In genomic region chr1:204146965-204147364, GRCh38 we compare ENCODE assay signal across 18 cellular contexts. TPM values are rescaled to one million over a fixed set of nuclear protein-coding genes. Genes with fewer than 3 reads are reported as not detected.
"Had no signal": no experiment of that assay in that cellular context is flagged by ENCODE, and none has a peak within 500 bp of the region (broad histone marks: within the 10 kb centered on the region; RNA-seq: fewer than 3 reads in every experiment).

No MANE protein-coding gene starts in this region.

- H3K9ac ChIP-seq: parathyroid adenoma had no signal

- H3K4me3 ChIP-seq: dorsolateral prefrontal cortex, gastrocnemius medialis, heart left ventricle, mucosa of descending colon, transverse colon had no signal

- DNase-seq: activated naive CD4-positive, alpha-beta T cell treated with anti-CD3 and anti-CD28 coated beads, Interleukin-2, amount 50 U/mL, for 16 hours; activated T-cell treated with anti-CD3 and anti-CD28 coated beads for 4 hours; dorsolateral prefrontal cortex; erythroblast; gastrocnemius medialis; naive thymus-derived CD4-positive, alpha-beta T cell; retina; stimulated activated CD4-positive, alpha-beta T cell treated with anti-CD3 and anti-CD28 coated beads, Interleukin-15, amount 100 ng/mL, for 24 hours; stimulated activated CD4-positive, alpha-beta T cell treated with anti-CD3 and anti-CD28 coated beads, Interleukin-4, amount 100 ng/mL, for 24 hours; stimulated activated naive CD4-positive, alpha-beta T cell; transverse colon had no signal

- H3K36me3 ChIP-seq: gastrocnemius medialis, transverse colon had no signal

- ATAC-seq: activated CD4-positive, CD25-positive, alpha-beta regulatory T cell treated with anti-CD3 and anti-CD28 coated beads, Interleukin-2, amount 50 U/mL, for 24 hours; activated T-helper 17 cell treated with anti-CD3 and anti-CD28 coated beads, Interleukin-2, amount 50 U/mL, for 72 hours; gastrocnemius medialis; heart left ventricle; mucosa of descending colon; naive thymus-derived CD4-positive, alpha-beta T cell had no signal

- H3K27me3 ChIP-seq: dorsolateral prefrontal cortex had no signal

- H3K9me3 ChIP-seq: gastrocnemius medialis, heart left ventricle, mucosa of descending colon, transverse colon had no signal

- H3K27ac ChIP-seq: gastrocnemius medialis, heart left ventricle, parathyroid adenoma, transverse colon had no signal

RNA-seq across cellular contexts. Expression of gene REN, which starts 19.2 kb away (rescaled TPM):
- total RNA-seq: activated T-helper 17 cell treated with anti-CD3 and anti-CD28 coated beads, Interleukin-2, amount 50 U/mL, for 72 hours; endodermal cell; heart left ventricle; naive thymus-derived CD4-positive, alpha-beta T cell; subcutaneous adipose tissue had no signal

RNA-seq across cellular contexts. Expression of gene KISS1, which starts 49.3 kb away (rescaled TPM):
- total RNA-seq: activated T-helper 17 cell treated with anti-CD3 and anti-CD28 coated beads, Interleukin-2, amount 50 U/mL, for 72 hours; endodermal cell; gastrocnemius medialis; heart left ventricle; subcutaneous adipose tissue; transverse colon had no signal
